In genomic region chr16:89994721-89995474, GRCh38 we compare ENCODE assay signal across 8 cellular contexts. TPM values are rescaled to one million over a fixed set of nuclear protein-coding genes. Genes with fewer than 3 reads are reported as not detected.
DNase-seq lines count a peak whose midpoint lies in the region; ATAC-seq and TF ChIP-seq lines count a peak whose summit lies in the region.
"Not testable (repeated sequence)": the region's sequence is repeated elsewhere in the genome, so short reads cannot be mapped to it uniquely, and the experiment has no call there.

No MANE protein-coding gene starts in this region.

- H3K27me3 Mint-ChIP-seq in activated CD4-positive, alpha-beta T cell treated with anti-CD3 and anti-CD28 coated beads for 36 hours; naive B cell: not testable (repeated sequence)

- CTCF ChIA-PET in AG04449 (lab: Yijun Ruan, JAX): interaction anchor here (1.3 to 1.4 kb wide), 2 partner anchors 11 to 87 kb away, joined by 3 read pairs; no protein-coding TSS in a partner anchor
- CTCF ChIA-PET in activated CD4-positive, alpha-beta T cell treated with anti-CD3 and anti-CD28 coated beads for 36 hours (lab: Charles Lee): not testable (repeated sequence)

- H3K4me3 ChIP-seq in AG04449 (ENCODE audit: low read depth, low read length): not testable (repeated sequence)

- peak; percentile 66 for DNase-seq in AG04449 (ENCODE audit: low read depth, low spot score)
- DNase-seq in HK-2 (ENCODE audit: unreplicated experiment): peak; percentile 34
- DNase-seq in NOMO-1 treated with DMSO at 0.1 percent for 48 hours (lab: John Stamatoyannopoulos, UW; ENCODE audit: unreplicated experiment): peak; percentile 12
- DNase-seq in activated CD4-positive, alpha-beta T cell treated with anti-CD3 and anti-CD28 coated beads for 36 hours: peak; percentile 83
- peak; percentile 51 for DNase-seq in amniotic stem cell (lab: John Stamatoyannopoulos, UW)
- peak; percentile 61 for DNase-seq in fibroblast of peridontal ligament (ENCODE audit: extremely low read depth)
- not testable (repeated sequence) for DNase-seq in naive B cell
- peak; percentile 32 to 64 (median 48) for DNase-seq in stimulated activated CD4-positive, alpha-beta T cell treated with anti-CD3 and anti-CD28 coated beads, TNF-alpha, amount 100 ng/mL, for 48 hours (ENCODE audit: low read depth in 3 of 3)

- peak overlapping the region; percentile 71 for H3K4me3 Mint-ChIP-seq in activated CD4-positive, alpha-beta T cell treated with anti-CD3 and anti-CD28 coated beads for 36 hours
- H3K4me3 Mint-ChIP-seq in naive B cell: peak overlapping the region in 3 of 8 donors; percentile 53 to 70 (median 66)

- POLR2A ChIA-PET in AG04449 (lab: Yijun Ruan, JAX); activated CD4-positive, alpha-beta T cell treated with anti-CD3 and anti-CD28 coated beads for 36 hours (lab: Charles Lee): not testable (repeated sequence)

- intact Hi-C loops in activated CD4-positive, alpha-beta T cell treated with anti-CD3 and anti-CD28 coated beads for 36 hours (cut with DNase I, micrococcal nuclease): loop anchor here in 1 of 2 experiments (2.0 kb wide), 1 partner anchor 28 kb away; no protein-coding TSS in a partner anchor

- TF ChIP-seq CTCF in AG04449 (IDR thresholded peaks at IDR 0.05; ENCODE audit: insufficient read depth, low read length, missing control alignments): not testable (repeated sequence)

- peaks cover 17% of the 10 kb centered on the region for H3K9me3 Mint-ChIP-seq in activated CD4-positive, alpha-beta T cell treated with anti-CD3 and anti-CD28 coated beads for 36 hours (ENCODE audit: low read depth)
- not testable (repeated sequence) for H3K9me3 Mint-ChIP-seq in naive B cell

- H3K27ac Mint-ChIP-seq in activated CD4-positive, alpha-beta T cell treated with anti-CD3 and anti-CD28 coated beads for 36 hours: peak overlapping the region; percentile 82
- peak overlapping the region in 5 of 6 donors; percentile 54 to 94 (median 81) for H3K27ac Mint-ChIP-seq in naive B cell

- peaks cover 66% of the 10 kb centered on the region for H3K36me3 Mint-ChIP-seq in activated CD4-positive, alpha-beta T cell treated with anti-CD3 and anti-CD28 coated beads for 36 hours (ENCODE audit: low read depth)
- H3K36me3 Mint-ChIP-seq in naive B cell: not testable (repeated sequence)

- peaks cover 12% of the 10 kb centered on the region for H3K4me1 Mint-ChIP-seq in activated CD4-positive, alpha-beta T cell treated with anti-CD3 and anti-CD28 coated beads for 36 hours
- H3K4me1 Mint-ChIP-seq in naive B cell: not testable (repeated sequence)

- peak; percentile 40 for ATAC-seq in activated CD4-positive, alpha-beta T cell treated with anti-CD3 and anti-CD28 coated beads for 36 hours
- ATAC-seq in naive B cell (ENCODE audit: low read depth in 2 of 2): not testable (repeated sequence)

RNA-seq across cellular contexts. Expression of gene DBNDD1, which starts 24.4 kb away (rescaled TPM):
- total RNA-seq in activated CD4-positive, alpha-beta T cell treated with anti-CD3 and anti-CD28 coated beads for 36 hours: 1 to 10 TPM; 1.2 to 1.5 TPM
- polyA plus RNA-seq in naive B cell (ENCODE audit: low read depth in 6 of 6): 100 to 1,000 TPM in 2 of 6 donors, 10 to 100 TPM in 4; 48.9 to 149 (median 68.5) TPM

RNA-seq across cellular contexts. Expression of gene DEF8, which starts 46.3 kb away (rescaled TPM):
- 10 to 100 TPM; 21.1 to 25.9 TPM for total RNA-seq in activated CD4-positive, alpha-beta T cell treated with anti-CD3 and anti-CD28 coated beads for 36 hours
- 100 to 1,000 TPM in 4 of 6 donors, 10 to 100 TPM in 2; 66.9 to 126 (median 105) TPM for polyA plus RNA-seq in naive B cell (ENCODE audit: low read depth in 6 of 6)
